Comparison of ENCODE assay signal across 9 cellular contexts in genomic region chr14:92615451-92615850, GRCh38.
A peak's percentile ranks its signal among the peaks of the same experiment; 100 is the strongest.
DNase-seq lines count a peak whose midpoint lies in the region; ATAC-seq and TF ChIP-seq lines count a peak whose summit lies in the region.
"Had no signal": no experiment of that assay in that cellular context is flagged by ENCODE, and none has a peak within 500 bp of the region (broad histone marks: within the 10 kb centered on the region; RNA-seq: fewer than 3 reads in every experiment).

No MANE protein-coding gene starts in this region.

- H3K27me3 ChIP-seq in GM06990 (replicated peaks; ENCODE audit: control insufficient read depth, insufficient read depth, low read length): no peaks in the 10 kb centered on the region
- H3K27me3 ChIP-seq in mesendoderm (ENCODE audit: insufficient read depth, low read length, poor library complexity): no peaks in the 10 kb centered on the region

- H2BK120ac ChIP-seq in mesendoderm (ENCODE audit: low read depth, low read length): no peak overlapping the region

- H3K4me3 ChIP-seq in GM06990 (replicated peaks; ENCODE audit: low read depth, low read length): no peak overlapping the region
- H3K4me3 ChIP-seq in mesendoderm (ENCODE audit: low read length): no peak overlapping the region

- DNase-seq in GM06990 (ENCODE audit: extremely low read depth, insufficient read length) (peak; percentile 52), mesendoderm (peak; percentile 53), kidney tubule cell (ENCODE audit: low spot score) (no peak), G401 (ENCODE audit: low spot score) (no peak), hypothalamus (lab: John Stamatoyannopoulos, UW) (no peak)
- DNase-seq in activated CD4-positive, alpha-beta T cell treated with anti-CD3 and anti-CD28 coated beads for 1 hour: peak; percentile 38

- no CpG with 5 or more reads among the region's 4 CpGs for WGBS in mesendoderm (ENCODE audit: extremely low coverage, insufficient coverage, low lambda C conversion rate)

- no peak overlapping the region for H3K27ac ChIP-seq in mesendoderm (ENCODE audit: low read depth, low read length)
- H3K27ac ChIP-seq: parathyroid adenoma had no signal

- no peak overlapping the region for H4K8ac ChIP-seq in mesendoderm (ENCODE audit: low read depth, low read length)

- H4K5ac ChIP-seq in mesendoderm (ENCODE audit: low read length): no peak overlapping the region

- in situ Hi-C loops in G401 (cut with HindIII; ENCODE audit: low sequenced_read_pairs): no loop called here

- H3K4ac ChIP-seq in mesendoderm (ENCODE audit: low read depth, low read length): no peak overlapping the region

- H3K4me2 ChIP-seq in mesendoderm (ENCODE audit: low read length): no peak overlapping the region

- no peak overlapping the region for H3K18ac ChIP-seq in mesendoderm (ENCODE audit: low read length)

- no peak overlapping the region for H3K56ac ChIP-seq in mesendoderm (ENCODE audit: low read length)

- H3K9ac ChIP-seq in mesendoderm (ENCODE audit: low read length): no peak overlapping the region
- H3K9ac ChIP-seq: parathyroid adenoma had no signal

- H2BK15ac ChIP-seq in mesendoderm (replicated peaks; ENCODE audit: low read depth): no peak overlapping the region

- no peaks in the 10 kb centered on the region for H3K79me2 ChIP-seq in mesendoderm (ENCODE audit: control insufficient read depth, insufficient read depth, low read length)

- no peak overlapping the region for H2AK5ac ChIP-seq in mesendoderm (ENCODE audit: low read length)

- no peaks in the 10 kb centered on the region; the same call in 1 of the 2 replicates for H3K36me3 ChIP-seq in GM06990 (ENCODE audit: control insufficient read depth, insufficient read depth, low read length)
- H3K36me3 ChIP-seq in mesendoderm (ENCODE audit: control insufficient read depth, insufficient read depth, low read length): no peaks in the 10 kb centered on the region

- TF ChIP-seq CTCF in GM06990 (IDR thresholded peaks at IDR 0.05; ENCODE audit: insufficient read depth, low read length, poor library complexity, severe bottlenecking): no peak

- no peaks in the 10 kb centered on the region for H3K4me1 ChIP-seq in mesendoderm (ENCODE audit: control insufficient read depth, low read depth, low read length)
- H3K4me1 ChIP-seq: parathyroid adenoma had no signal

- no peaks in the 10 kb centered on the region for H3K79me1 ChIP-seq in mesendoderm (ENCODE audit: low read length)

- H2BK5ac ChIP-seq in mesendoderm (ENCODE audit: low read length): no peak overlapping the region

- ATAC-seq in HG02610 (IDR thresholded peaks at IDR 0.05; ENCODE audit: unreplicated experiment) (peak; percentile 89), HG02973 (IDR thresholded peaks at IDR 0.05; ENCODE audit: unreplicated experiment) (no peak)

- no peak overlapping the region for H3K23ac ChIP-seq in mesendoderm (ENCODE audit: low read length)

Comparison
In these comparisons a context has a peak if more than half of its experiments do, and no peak if none do; other contexts are left out.
1. DNase-seq: peak in GM06990 (single experiment), activated CD4-positive, alpha-beta T cell treated with anti-CD3 and anti-CD28 coated beads for 1 hour (single experiment) and mesendoderm (single experiment); none in kidney tubule cell (single experiment), G401 (single experiment) and hypothalamus (0 of 51).